Comparison of ENCODE assay signal across 15 cellular contexts in genomic region chr12:110615171-110615570, GRCh38. TPM values are rescaled to one million over a fixed set of nuclear protein-coding genes. Genes with fewer than 3 reads are reported as not detected.
DNase-seq lines count a peak whose midpoint lies in the region; ATAC-seq, FAIRE-seq and TF ChIP-seq lines count a peak whose summit lies in the region.
"Had no signal": no experiment of that assay in that cellular context is flagged by ENCODE, and none has a peak within 500 bp of the region (broad histone marks: within the 10 kb centered on the region; RNA-seq: fewer than 3 reads in every experiment).

No MANE protein-coding gene starts in this region.

- no peaks in the 10 kb centered on the region for H3K36me3 ChIP-seq in CD4-positive, CD25-positive, alpha-beta regulatory T cell (ENCODE audit: control insufficient read depth, insufficient read depth, low read length)
- H3K36me3 ChIP-seq in GM06990 (ENCODE audit: control insufficient read depth, insufficient read depth, low read length) = no peaks in the 10 kb centered on the region
- peaks cover 0 to 3% (median 0%) of the 10 kb centered on the region in 3 experiments for H3K36me3 ChIP-seq in naive thymus-derived CD4-positive, alpha-beta T cell (ENCODE audit: control insufficient read depth in 2 of 3, insufficient read depth in 3 of 3, low read length in 3 of 3)
- H3K36me3 ChIP-seq: SJSA1 had no signal

- peak overlapping the region in 3 of 4 donors; percentile 13 to 61 (median 47) for H3K4me3 Mint-ChIP-seq in CD4-positive, CD25-positive, alpha-beta regulatory T cell
- peak overlapping the region; percentile 42 for H3K4me3 Mint-ChIP-seq in activated T-helper 1 cell treated with anti-CD3 and anti-CD28 coated beads, Interleukin-12 subunit alpha, Interleukin-12 subunit beta, Interleukin-2, Interleukin-4 antibody, amounts not matched to agents 30 ng/mL and 10 ng/mL and 1 ng/mL, durations not matched to agents 14 hours and 24 hours and 36 hours
- peak overlapping the region in 8 of 10 donors; percentile 14 to 83 (median 32) for H3K4me3 Mint-ChIP-seq in naive thymus-derived CD4-positive, alpha-beta T cell
- H3K4me3 Mint-ChIP-seq: CD14-positive monocyte had no signal

- peaks cover 9% of the 10 kb centered on the region for H3K4me1 ChIP-seq in CD4-positive, CD25-positive, alpha-beta regulatory T cell (ENCODE audit: control insufficient read depth, insufficient read depth, low read length, poor library complexity, severe bottlenecking)
- H3K4me1 ChIP-seq in naive thymus-derived CD4-positive, alpha-beta T cell (ENCODE audit: control insufficient read depth in 2 of 2, insufficient read depth in 2 of 2, low read length in 2 of 2) = peaks cover 4 to 6% of the 10 kb centered on the region in 2 donors

- no peaks in the 10 kb centered on the region for H3K9me3 Mint-ChIP-seq in CD4-positive, CD25-positive, alpha-beta regulatory T cell
- no peaks in the 10 kb centered on the region for H3K9me3 Mint-ChIP-seq in activated T-helper 1 cell treated with anti-CD3 and anti-CD28 coated beads, Interleukin-12 subunit alpha, Interleukin-12 subunit beta, Interleukin-2, Interleukin-4 antibody, amounts not matched to agents 30 ng/mL and 10 ng/mL and 1 ng/mL, durations not matched to agents 14 hours and 24 hours and 36 hours
- no peaks in the 10 kb centered on the region for H3K9me3 Mint-ChIP-seq in naive thymus-derived CD4-positive, alpha-beta T cell
- H3K9me3 Mint-ChIP-seq: CD14-positive monocyte had no signal

- peaks cover 3% of the 10 kb centered on the region for H3K36me3 Mint-ChIP-seq in CD4-positive, CD25-positive, alpha-beta regulatory T cell
- H3K36me3 Mint-ChIP-seq in activated T-helper 1 cell treated with anti-CD3 and anti-CD28 coated beads, Interleukin-12 subunit alpha, Interleukin-12 subunit beta, Interleukin-2, Interleukin-4 antibody, amounts not matched to agents 30 ng/mL and 10 ng/mL and 1 ng/mL, durations not matched to agents 14 hours and 24 hours and 36 hours (ENCODE audit: low read depth) = no peaks in the 10 kb centered on the region
- H3K36me3 Mint-ChIP-seq in naive thymus-derived CD4-positive, alpha-beta T cell = no peaks in the 10 kb centered on the region

- TF ChIP-seq POLR2A in H54 (IDR thresholded peaks at IDR 0.05; ENCODE audit: low read depth, low read length) = no peak

- POLR2A ChIA-PET in naive thymus-derived CD4-positive, alpha-beta T cell (lab: Charles Lee) = interaction anchor here (0.6 to 2.6 kb wide), 7 partner anchors 9 to 115 kb away, joined by 3 to 7 read pairs (median 3); partner anchors contain the start of gene VPS29

- H3K4me1 Mint-ChIP-seq in CD4-positive, CD25-positive, alpha-beta regulatory T cell = peaks cover 5 to 25% (median 10%) of the 10 kb centered on the region in 4 donors
- H3K4me1 Mint-ChIP-seq in activated T-helper 1 cell treated with anti-CD3 and anti-CD28 coated beads, Interleukin-12 subunit alpha, Interleukin-12 subunit beta, Interleukin-2, Interleukin-4 antibody, amounts not matched to agents 30 ng/mL and 10 ng/mL and 1 ng/mL, durations not matched to agents 14 hours and 24 hours and 36 hours (ENCODE audit: low read depth) = peaks cover 17% of the 10 kb centered on the region
- H3K4me1 Mint-ChIP-seq in naive thymus-derived CD4-positive, alpha-beta T cell = peaks cover 0 to 18% (median 4%) of the 10 kb centered on the region in 7 donors

- H3K27ac Mint-ChIP-seq in CD4-positive, CD25-positive, alpha-beta regulatory T cell = no peak overlapping the region
- H3K27ac Mint-ChIP-seq in activated T-helper 1 cell treated with anti-CD3 and anti-CD28 coated beads, Interleukin-12 subunit alpha, Interleukin-12 subunit beta, Interleukin-2, Interleukin-4 antibody, amounts not matched to agents 30 ng/mL and 10 ng/mL and 1 ng/mL, durations not matched to agents 14 hours and 24 hours and 36 hours = no peak overlapping the region
- peak overlapping the region in 1 of 9 donors; percentile 12 for H3K27ac Mint-ChIP-seq in naive thymus-derived CD4-positive, alpha-beta T cell

- H3K27ac ChIP-seq in CD4-positive, CD25-positive, alpha-beta regulatory T cell (ENCODE audit: insufficient read depth, low read length, poor library complexity, severe bottlenecking) = no peak overlapping the region
- no peak overlapping the region for H3K27ac ChIP-seq in naive thymus-derived CD4-positive, alpha-beta T cell (ENCODE audit: low read depth, low read length)
- H3K27ac ChIP-seq: SJSA1 had no signal

- FAIRE-seq in H54 (lab: Jason Lieb, UNC) = no peak
- FAIRE-seq: GM12892 had no signal

- CTCF ChIA-PET in naive thymus-derived CD4-positive, alpha-beta T cell (lab: Charles Lee) = interaction anchor here (0.9 to 1.1 kb wide), 3 partner anchors 9 to 83 kb away, joined by 4 to 8 read pairs (median 4); no protein-coding TSS in a partner anchor

- intact Hi-C loops in activated T-helper 1 cell treated with anti-CD3 and anti-CD28 coated beads, Interleukin-12 subunit alpha, Interleukin-12 subunit beta, Interleukin-2, Interleukin-4 antibody, amounts not matched to agents 30 ng/mL and 10 ng/mL and 1 ng/mL, durations not matched to agents 14 hours and 24 hours and 36 hours (cut with micrococcal nuclease) = loop anchor here (1.0 to 5.0 kb wide), 3 partner anchors 32 to 272 kb away; partner anchors contain the start of gene PPTC7
- intact Hi-C loops in naive thymus-derived CD4-positive, alpha-beta T cell (cut with micrococcal nuclease) = loop anchor here (2.0 to 10.0 kb wide), 2 partner anchors 128 to 1520 kb away; partner anchors contain the start of genes ALKBH2 (in 1 of the 2), PPP1CC (in 1 of the 2) and UNG (in 1 of the 2)

- no peak for TF ChIP-seq CTCF in GM06990 (IDR thresholded peaks at IDR 0.05; ENCODE audit: insufficient read depth, low read length, poor library complexity, severe bottlenecking)

- H3K27me3 Mint-ChIP-seq in CD4-positive, CD25-positive, alpha-beta regulatory T cell = peaks cover 7% of the 10 kb centered on the region
- peaks cover 4% of the 10 kb centered on the region for H3K27me3 Mint-ChIP-seq in activated T-helper 1 cell treated with anti-CD3 and anti-CD28 coated beads, Interleukin-12 subunit alpha, Interleukin-12 subunit beta, Interleukin-2, Interleukin-4 antibody, amounts not matched to agents 30 ng/mL and 10 ng/mL and 1 ng/mL, durations not matched to agents 14 hours and 24 hours and 36 hours (ENCODE audit: insufficient read depth)
- no peaks in the 10 kb centered on the region for H3K27me3 Mint-ChIP-seq in naive thymus-derived CD4-positive, alpha-beta T cell

- H3K9me3 ChIP-seq in CD4-positive, CD25-positive, alpha-beta regulatory T cell (ENCODE audit: control insufficient read depth in 2 of 2, low read length in 2 of 2) = no peaks in the 10 kb centered on the region
- no peaks in the 10 kb centered on the region for H3K9me3 ChIP-seq in naive thymus-derived CD4-positive, alpha-beta T cell (ENCODE audit: control insufficient read depth in 2 of 3, low read length in 3 of 3)
- H3K9me3 ChIP-seq: SJSA1 had no signal

- no peak overlapping the region for H3K4me3 ChIP-seq in CD4-positive, CD25-positive, alpha-beta regulatory T cell (ENCODE audit: low read depth, low read length)
- H3K4me3 ChIP-seq in GM06990 (replicated peaks; ENCODE audit: low read depth, low read length) = peak overlapping the region; percentile 84
- H3K4me3 ChIP-seq in naive thymus-derived CD4-positive, alpha-beta T cell (ENCODE audit: low read length) = no peak overlapping the region

- ATAC-seq in CD4-positive, CD25-positive, alpha-beta regulatory T cell (ENCODE audit: low read depth in 2 of 2) = no peak
- ATAC-seq in naive thymus-derived CD4-positive, alpha-beta T cell = no peak

- no peaks in the 10 kb centered on the region for H3K27me3 ChIP-seq in CD4-positive, CD25-positive, alpha-beta regulatory T cell (ENCODE audit: control insufficient read depth, insufficient read depth, low read length)
- no peaks in the 10 kb centered on the region for H3K27me3 ChIP-seq in GM06990 (replicated peaks; ENCODE audit: control insufficient read depth, insufficient read depth, low read length)
- no peaks in the 10 kb centered on the region for H3K27me3 ChIP-seq in naive thymus-derived CD4-positive, alpha-beta T cell (ENCODE audit: control insufficient read depth in 2 of 2, insufficient read depth in 2 of 2, low read length in 2 of 2)
- H3K27me3 ChIP-seq: SJSA1 had no signal

- no peak for DNase-seq in CD4-positive, CD25-positive, alpha-beta regulatory T cell
- peak; percentile 61 for DNase-seq in GM06990 (ENCODE audit: extremely low read depth, insufficient read length)
- no peak for DNase-seq in activated T-helper 1 cell treated with anti-CD3 and anti-CD28 coated beads, Interleukin-12 subunit alpha, Interleukin-12 subunit beta, Interleukin-2, Interleukin-4 antibody, amounts not matched to agents 30 ng/mL and 10 ng/mL and 1 ng/mL, durations not matched to agents 14 hours and 24 hours and 36 hours (ENCODE audit: low spot score)
- DNase-seq in naive thymus-derived CD4-positive, alpha-beta T cell = no peak
- no peak for DNase-seq in DMS114 treated with DMSO at 0.1 percent for 48 hours (lab: John Stamatoyannopoulos, UW; ENCODE audit: unreplicated experiment)
- no peak for DNase-seq in H54 (ENCODE audit: insufficient read length, low spot score)
- no peak for DNase-seq in Ammon's horn (ENCODE audit: low spot score)
- DNase-seq: EL, KBM-7, mesenchymal stem cell, NCI-H345, posterior cingulate gyrus had no signal

RNA-seq across cellular contexts. Expression of gene TCTN1, which starts 1.2 kb away (rescaled TPM):
- total RNA-seq in CD4-positive, CD25-positive, alpha-beta regulatory T cell = 1.6 TPM
- polyA plus RNA-seq in CD4-positive, CD25-positive, alpha-beta regulatory T cell = 1 to 10 TPM; 2.7 to 5.8 (median 4.0) TPM
- total RNA-seq in activated T-helper 1 cell treated with anti-CD3 and anti-CD28 coated beads, Interleukin-12 subunit alpha, Interleukin-12 subunit beta, Interleukin-2, Interleukin-4 antibody, amounts not matched to agents 30 ng/mL and 10 ng/mL and 1 ng/mL, durations not matched to agents 14 hours and 24 hours and 36 hours = 7.6 and 8.8 TPM in 2 replicates
- 10 to 100 TPM in 3 of 5 experiments, 1 to 10 TPM in 2; 5.2 to 13.0 (median 10.2) TPM for total RNA-seq in naive thymus-derived CD4-positive, alpha-beta T cell
- 1 to 10 TPM; 4.2 to 8.8 TPM for polyA plus RNA-seq in naive thymus-derived CD4-positive, alpha-beta T cell

RNA-seq across cellular contexts. Expression of gene PPTC7, which starts 32.1 kb away (rescaled TPM):
- 42.3 TPM for total RNA-seq in CD4-positive, CD25-positive, alpha-beta regulatory T cell
- 10 to 100 TPM in 1 of 4 donors, 1 to 10 TPM in 3; 6.7 to 10.3 (median 8.4) TPM for polyA plus RNA-seq in CD4-positive, CD25-positive, alpha-beta regulatory T cell
- 57.9 and 59.1 TPM in 2 replicates for total RNA-seq in activated T-helper 1 cell treated with anti-CD3 and anti-CD28 coated beads, Interleukin-12 subunit alpha, Interleukin-12 subunit beta, Interleukin-2, Interleukin-4 antibody, amounts not matched to agents 30 ng/mL and 10 ng/mL and 1 ng/mL, durations not matched to agents 14 hours and 24 hours and 36 hours
- 10 to 100 TPM; 36.7 to 43.8 (median 38.8) TPM for total RNA-seq in naive thymus-derived CD4-positive, alpha-beta T cell
- 10 to 100 TPM in 1 of 2 donors, 1 to 10 TPM in 1; 9.7 to 10.7 TPM for polyA plus RNA-seq in naive thymus-derived CD4-positive, alpha-beta T cell
